In the genomic region with DNA sequence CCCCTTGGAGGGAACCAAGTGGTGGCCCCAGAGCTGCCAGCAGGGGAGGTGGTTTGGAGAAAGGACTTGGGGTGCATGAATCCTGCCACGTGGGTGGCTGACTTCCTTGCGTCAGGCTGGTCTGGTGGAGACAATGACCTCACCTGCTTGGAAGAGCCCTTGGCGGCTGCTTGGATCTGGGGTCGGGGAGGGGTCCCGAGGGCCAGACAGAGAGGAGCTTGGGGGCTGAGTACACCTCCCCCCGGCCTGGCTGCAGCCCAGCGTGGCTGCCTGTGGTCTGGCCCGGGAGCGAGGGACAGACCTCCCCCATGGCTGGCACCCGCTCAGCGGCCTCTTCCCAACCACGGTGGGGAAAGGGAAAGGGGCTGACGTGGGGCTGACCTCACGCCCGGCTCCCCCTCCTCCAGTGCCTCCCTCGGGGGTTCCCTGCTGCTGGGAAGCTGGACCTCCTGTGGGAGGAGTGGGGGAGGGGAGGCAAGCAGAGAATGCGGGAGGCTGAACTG, we compare ENCODE assay signal across 1 cellular context.
TF ChIP-seq lines count a peak whose summit lies in the region.

No MANE protein-coding gene starts in this region.

TF ChIP-seq in IMR-90, 13 proteins besides CTCF, POLR2A, EP300 and RAD21:
- TF ChIP-seq, protein P1, sequence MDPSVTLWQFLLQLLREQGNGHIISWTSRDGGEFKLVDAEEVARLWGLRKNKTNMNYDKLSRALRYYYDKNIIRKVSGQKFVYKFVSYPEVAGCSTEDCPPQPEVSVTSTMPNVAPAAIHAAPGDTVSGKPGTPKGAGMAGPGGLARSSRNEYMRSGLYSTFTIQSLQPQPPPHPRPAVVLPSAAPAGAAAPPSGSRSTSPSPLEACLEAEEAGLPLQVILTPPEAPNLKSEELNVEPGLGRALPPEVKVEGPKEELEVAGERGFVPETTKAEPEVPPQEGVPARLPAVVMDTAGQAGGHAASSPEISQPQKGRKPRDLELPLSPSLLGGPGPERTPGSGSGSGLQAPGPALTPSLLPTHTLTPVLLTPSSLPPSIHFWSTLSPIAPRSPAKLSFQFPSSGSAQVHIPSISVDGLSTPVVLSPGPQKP (IDR thresholded peaks at IDR 0.05; ENCODE audit: borderline replicate concordance, low read depth, low read length), result no peak
- TF ChIP-seq BHLHE40 (IDR thresholded peaks at IDR 0.05; ENCODE audit: low read depth, low read length) (no peak), CHD1 (IDR thresholded peaks at IDR 0.05; ENCODE audit: low read depth, low read length) (no peak)
- TF ChIP-seq, protein P2, sequence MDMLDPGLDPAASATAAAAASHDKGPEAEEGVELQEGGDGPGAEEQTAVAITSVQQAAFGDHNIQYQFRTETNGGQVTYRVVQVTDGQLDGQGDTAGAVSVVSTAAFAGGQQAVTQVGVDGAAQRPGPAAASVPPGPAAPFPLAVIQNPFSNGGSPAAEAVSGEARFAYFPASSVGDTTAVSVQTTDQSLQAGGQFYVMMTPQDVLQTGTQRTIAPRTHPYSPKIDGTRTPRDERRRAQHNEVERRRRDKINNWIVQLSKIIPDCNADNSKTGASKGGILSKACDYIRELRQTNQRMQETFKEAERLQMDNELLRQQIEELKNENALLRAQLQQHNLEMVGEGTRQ (IDR thresholded peaks at IDR 0.05; ENCODE audit: low read depth, low read length), result no peak
